6 cellular contexts compared by ENCODE assay signal in genomic region chr17:38855101-38855714, GRCh38. TPM values are rescaled to one million over a fixed set of nuclear protein-coding genes. Genes with fewer than 3 reads are reported as not detected.
A peak's percentile ranks its signal among the peaks of the same experiment; 100 is the strongest.
DNase-seq lines count a peak whose midpoint lies in the region; ATAC-seq, FAIRE-seq and TF ChIP-seq lines count a peak whose summit lies in the region.
"Not testable (repeated sequence)": the region's sequence is repeated elsewhere in the genome, so short reads cannot be mapped to it uniquely, and the experiment has no call there.

No MANE protein-coding gene starts in this region.

- not testable (repeated sequence) for H3K4me2 ChIP-seq in HepG2 (ENCODE audit: low read depth, low read length)

- in situ Hi-C loops in Caki2 (cut with HindIII; ENCODE audit: low pct_unique_long_range_greater_than_20kb, low sequenced_read_pairs); brain microvascular endothelial cell (cut with HindIII; ENCODE audit: low pct_ligation_motif_present, low sequenced_read_pairs); HepG2 (cut with HindIII; ENCODE audit: extremely low pct_ligation_motif_present, low pct_unique_long_range_greater_than_20kb): not testable (repeated sequence)

- ATAC-seq in activated CD8-positive, alpha-beta memory T cell treated with anti-CD3 and anti-CD28 coated beads, Interleukin-2, amount 10 ng/mL, durations not matched to agents 7 days and 5 days; HepG2; stimulated activated memory B cell treated with anti-CD40 and anti-IgM and Interleukin-4, amounts not matched to agents 10 μg/mL and 1 μg/mL and 100 μg/mL, for 72 hours: not testable (repeated sequence)

- not testable (repeated sequence) for FAIRE-seq in HepG2 (lab: Jason Lieb, UNC)

- POLR2A ChIA-PET in HepG2 (lab: Yijun Ruan, JAX), result interaction anchor here (1.3 to 4.6 kb wide), 7 partner anchors 11 to 241 kb away, joined by 4 to 175 read pairs (median 6); partner anchors contain the start of genes CWC25 and LASP1

- H3K9ac ChIP-seq in HepG2 (ENCODE audit: insufficient read depth, low read depth, low read length), result not testable (repeated sequence)

- not testable (repeated sequence) for TF ChIP-seq POLR2A in HepG2 (IDR thresholded peaks at IDR 0.05; ENCODE audit: insufficient read depth in 1 of 2, low read depth in 2 of 2, low read length in 2 of 2)

- intact Hi-C loops in HepG2 (cut with micrococcal nuclease; ENCODE audit: unreplicated experiment), result not testable (repeated sequence)

- not testable (repeated sequence) for H3K9me3 Mint-ChIP-seq in activated CD8-positive, alpha-beta memory T cell treated with anti-CD3 and anti-CD28 coated beads, Interleukin-2, amount 10 ng/mL, durations not matched to agents 7 days and 5 days (ENCODE audit: low read depth); stimulated activated memory B cell treated with anti-CD40 and anti-IgM and Interleukin-4, amounts not matched to agents 10 μg/mL and 1 μg/mL and 100 μg/mL, for 72 hours

- H3K4me1 ChIP-seq in HepG2 (ENCODE audit: insufficient read depth, low read length), result peaks cover 44% of the 10 kb centered on the region

- peaks cover 33% of the 10 kb centered on the region for H3K79me2 ChIP-seq in HepG2 (ENCODE audit: insufficient read depth, low read length)

- peak overlapping the region; percentile 20 for H3K27ac ChIP-seq in brain microvascular endothelial cell
- not testable (repeated sequence) for H3K27ac ChIP-seq in HepG2 (ENCODE audit: extremely low read length, insufficient read depth, low read length)

- H3K27ac Mint-ChIP-seq in activated CD8-positive, alpha-beta memory T cell treated with anti-CD3 and anti-CD28 coated beads, Interleukin-2, amount 10 ng/mL, durations not matched to agents 7 days and 5 days, result peak overlapping the region; percentile 56
- peak overlapping the region; percentile 100 for H3K27ac Mint-ChIP-seq in stimulated activated memory B cell treated with anti-CD40 and anti-IgM and Interleukin-4, amounts not matched to agents 10 μg/mL and 1 μg/mL and 100 μg/mL, for 72 hours

- H3K36me3 ChIP-seq in brain microvascular endothelial cell (replicated peaks) (peaks cover 26% of the 10 kb centered on the region), HepG2 (replicated peaks in 1 of 2; ENCODE audit: control insufficient read depth in 1 of 2, insufficient read depth in 2 of 2, low read length in 2 of 2) (peaks cover 9 to 26% of the 10 kb centered on the region in 2 experiments)

- 97% methylated on average over 28 of the region's 28 CpGs for WGBS in HepG2 (ENCODE audit: low lambda C conversion rate)

- not testable (repeated sequence) for BruUV-seq in HepG2 (replicated peaks; lab: Mats Ljungman, UMichigan)

- peaks cover 31% of the 10 kb centered on the region for H3K4me1 Mint-ChIP-seq in activated CD8-positive, alpha-beta memory T cell treated with anti-CD3 and anti-CD28 coated beads, Interleukin-2, amount 10 ng/mL, durations not matched to agents 7 days and 5 days
- H3K4me1 Mint-ChIP-seq in stimulated activated memory B cell treated with anti-CD40 and anti-IgM and Interleukin-4, amounts not matched to agents 10 μg/mL and 1 μg/mL and 100 μg/mL, for 72 hours, result peaks cover 46% of the 10 kb centered on the region

- H3K9me3 ChIP-seq in HepG2 (ENCODE audit: low read length), result not testable (repeated sequence)

- not testable (repeated sequence) for H3K4me3 ChIP-seq in brain microvascular endothelial cell (ENCODE audit: low read depth, low read length); HepG2 (replicated peaks in 1 of 3; ENCODE audit: insufficient read depth in 1 of 3, low read depth in 2 of 3, low read length in 3 of 3)

- TF ChIP-seq EP300 in HepG2 (IDR thresholded peaks at IDR 0.05; ENCODE audit: low read depth in 2 of 2, low read length in 2 of 2); HepG2 (CRISPR knock-in tag; IDR thresholded peaks at IDR 0.05; ENCODE audit: borderline replicate concordance): not testable (repeated sequence)

- DNase-seq in Caki2 (ENCODE audit: low read depth) (peak; percentile 86), NCI-H226 (peak; percentile 36), brain microvascular endothelial cell (peak; percentile 60)
- DNase-seq in activated CD8-positive, alpha-beta memory T cell treated with anti-CD3 and anti-CD28 coated beads, Interleukin-2, amount 10 ng/mL, durations not matched to agents 7 days and 5 days; HepG2 (ENCODE audit: low spot score): not testable (repeated sequence)

- H3K4me3 Mint-ChIP-seq in activated CD8-positive, alpha-beta memory T cell treated with anti-CD3 and anti-CD28 coated beads, Interleukin-2, amount 10 ng/mL, durations not matched to agents 7 days and 5 days, result peak overlapping the region; percentile 11
- H3K4me3 Mint-ChIP-seq in stimulated activated memory B cell treated with anti-CD40 and anti-IgM and Interleukin-4, amounts not matched to agents 10 μg/mL and 1 μg/mL and 100 μg/mL, for 72 hours, result not testable (repeated sequence)

- peaks cover 30% of the 10 kb centered on the region for H4K20me1 ChIP-seq in HepG2 (ENCODE audit: insufficient read depth, low read length)

- not testable (repeated sequence) for TF ChIP-seq RAD21 in HepG2 (CRISPR knock-in tag; IDR thresholded peaks at IDR 0.05)

- peaks cover 34% of the 10 kb centered on the region for H3K36me3 Mint-ChIP-seq in activated CD8-positive, alpha-beta memory T cell treated with anti-CD3 and anti-CD28 coated beads, Interleukin-2, amount 10 ng/mL, durations not matched to agents 7 days and 5 days
- H3K36me3 Mint-ChIP-seq in stimulated activated memory B cell treated with anti-CD40 and anti-IgM and Interleukin-4, amounts not matched to agents 10 μg/mL and 1 μg/mL and 100 μg/mL, for 72 hours, result peaks cover 34% of the 10 kb centered on the region

- H2AFZ ChIP-seq in HepG2 (ENCODE audit: low read length), result not testable (repeated sequence)

- CTCF ChIA-PET in activated CD8-positive, alpha-beta memory T cell treated with anti-CD3 and anti-CD28 coated beads, Interleukin-2, amount 10 ng/mL, durations not matched to agents 7 days and 5 days (lab: Charles Lee), result interaction anchor here (0.7 to 4.2 kb wide), 3 partner anchors 14 to 103 kb away, joined by 3 to 52 read pairs (median 3); partner anchors contain the start of genes CWC25, LASP1 and PSMB3
- CTCF ChIA-PET in HepG2 (lab: Yijun Ruan, JAX; ENCODE audit: low intra/inter-chr PET ratio, low total read pairs), result not testable (repeated sequence)

- TF ChIP-seq CTCF in brain microvascular endothelial cell (IDR thresholded peaks at IDR 0.05; ENCODE audit: low read depth, low read length, missing control alignments); HepG2 (CRISPR knock-in tag; IDR thresholded peaks at IDR 0.05): not testable (repeated sequence)

- not testable (repeated sequence) for H3K27me3 Mint-ChIP-seq in activated CD8-positive, alpha-beta memory T cell treated with anti-CD3 and anti-CD28 coated beads, Interleukin-2, amount 10 ng/mL, durations not matched to agents 7 days and 5 days; stimulated activated memory B cell treated with anti-CD40 and anti-IgM and Interleukin-4, amounts not matched to agents 10 μg/mL and 1 μg/mL and 100 μg/mL, for 72 hours

- H3K27me3 ChIP-seq in brain microvascular endothelial cell (replicated peaks); HepG2 (ENCODE audit: control insufficient read depth in 1 of 2, insufficient read depth in 2 of 2, low read length in 2 of 2): not testable (repeated sequence)

RNA-seq across cellular contexts. Expression of gene RPL23, which starts 1.7 kb away (rescaled TPM):
- 1,156 and 1,210 TPM in 2 replicates for total RNA-seq in Caki2 (2014; rRNA removed; shearing (Covaris generic); ENCODE audit: low replicate concordance)
- total RNA-seq in activated CD8-positive, alpha-beta memory T cell treated with anti-CD3 and anti-CD28 coated beads, Interleukin-2, amount 10 ng/mL, durations not matched to agents 7 days and 5 days, result 1,000 to 10,000 TPM in 1 of 2 experiments, 100 to 1,000 TPM in 1; 831 to 1,130 TPM
- total RNA-seq in HepG2 (2016; rRNA removed; fragmentation: Illumina TruSeq; extraction: Trizol), result 2,790 and 3,298 TPM in 2 replicates
- total RNA-seq in HepG2 (2016; cell fraction: cytosol; rRNA removed; fragmentation: Illumina TruSeq; extraction: Trizol; ENCODE audit: low read depth), result 4,051 and 4,588 TPM in 2 replicates
- total RNA-seq in HepG2 (2016; cell fraction: insoluble cytoplasmic fraction; rRNA removed; fragmentation: Illumina TruSeq; extraction: Trizol), result 2,655 and 3,446 TPM in 2 replicates
- 6,899 and 6,901 TPM in 2 replicates for total RNA-seq in HepG2 (2016; cell fraction: membrane; rRNA removed; fragmentation: Illumina TruSeq; extraction: Trizol)
- 995 and 1,125 TPM in 2 replicates for total RNA-seq in HepG2 (2016; cell fraction: nucleus; rRNA removed; fragmentation: Illumina TruSeq; extraction: Trizol)
- 4,288 and 4,860 TPM in 2 replicates for polyA plus RNA-seq in HepG2 (2011; rRNA removed)
- 4,164 and 5,084 TPM in 2 replicates for polyA plus RNA-seq in HepG2 (2011; cell fraction: cytosol; rRNA removed)
- polyA plus RNA-seq in HepG2 (2011; cell fraction: nucleus; rRNA removed), result 680 and 915 TPM in 2 replicates
- polyA plus RNA-seq in HepG2 (2012), result 4,457 and 5,527 TPM in 2 replicates
- 5,325 and 6,272 TPM in 2 replicates for polyA plus RNA-seq in HepG2 (2016; cell fraction: cytosol; fragmentation: Illumina TruSeq; extraction: Trizol; ENCODE audit: low read depth)
- polyA plus RNA-seq in HepG2 (2016; cell fraction: insoluble cytoplasmic fraction; fragmentation: Illumina TruSeq; extraction: Trizol; ENCODE audit: low read depth), result 3,877 and 3,973 TPM in 2 replicates
- polyA plus RNA-seq in HepG2 (2016; cell fraction: membrane; fragmentation: Illumina TruSeq; extraction: Trizol; ENCODE audit: low read depth), result 7,669 and 7,726 TPM in 2 replicates
- 2,046 and 2,062 TPM in 2 replicates for polyA plus RNA-seq in HepG2 (2016; cell fraction: nucleus; fragmentation: Illumina TruSeq; extraction: Trizol; ENCODE audit: insufficient read depth, low read depth)
- polyA minus RNA-seq in HepG2 (2011; rRNA and poly(A)+ RNA removed; ENCODE audit: low replicate concordance), result 223 and 322 TPM in 2 replicates
- 1,056 and 1,226 TPM in 2 replicates for polyA minus RNA-seq in HepG2 (2011; cell fraction: cytosol; rRNA and poly(A)+ RNA removed)
- 292 and 362 TPM in 2 replicates for polyA minus RNA-seq in HepG2 (2011; cell fraction: nucleus; rRNA and poly(A)+ RNA removed)

RNA-seq across cellular contexts. Expression of gene LASP1, which starts 14.7 kb away (rescaled TPM):
- total RNA-seq in Caki2 (2014; rRNA removed; shearing (Covaris generic); ENCODE audit: low replicate concordance), result 310 and 333 TPM in 2 replicates
- 100 to 1,000 TPM; 208 to 239 TPM for total RNA-seq in activated CD8-positive, alpha-beta memory T cell treated with anti-CD3 and anti-CD28 coated beads, Interleukin-2, amount 10 ng/mL, durations not matched to agents 7 days and 5 days
- total RNA-seq in HepG2 (2016; rRNA removed; fragmentation: Illumina TruSeq; extraction: Trizol), result 97.0 and 110 TPM in 2 replicates
- 9.8 and 10.1 TPM in 2 replicates for total RNA-seq in HepG2 (2016; cell fraction: cytosol; rRNA removed; fragmentation: Illumina TruSeq; extraction: Trizol; ENCODE audit: low read depth)
- 92.3 and 97.2 TPM in 2 replicates for total RNA-seq in HepG2 (2016; cell fraction: insoluble cytoplasmic fraction; rRNA removed; fragmentation: Illumina TruSeq; extraction: Trizol)
- total RNA-seq in HepG2 (2016; cell fraction: membrane; rRNA removed; fragmentation: Illumina TruSeq; extraction: Trizol), result 38.1 and 38.7 TPM in 2 replicates
- total RNA-seq in HepG2 (2016; cell fraction: nucleus; rRNA removed; fragmentation: Illumina TruSeq; extraction: Trizol), result 62.5 and 68.5 TPM in 2 replicates
- polyA plus RNA-seq in HepG2 (2011; rRNA removed), result 70.1 and 80.4 TPM in 2 replicates
- polyA plus RNA-seq in HepG2 (2011; cell fraction: cytosol; rRNA removed), result 81.9 and 127 TPM in 2 replicates
- 107 and 129 TPM in 2 replicates for polyA plus RNA-seq in HepG2 (2011; cell fraction: nucleus; rRNA removed)
- 82.2 and 85.9 TPM in 2 replicates for polyA plus RNA-seq in HepG2 (2012)
- 7.2 and 8.1 TPM in 2 replicates for polyA plus RNA-seq in HepG2 (2016; cell fraction: cytosol; fragmentation: Illumina TruSeq; extraction: Trizol; ENCODE audit: low read depth)
- polyA plus RNA-seq in HepG2 (2016; cell fraction: insoluble cytoplasmic fraction; fragmentation: Illumina TruSeq; extraction: Trizol; ENCODE audit: low read depth), result 138 and 161 TPM in 2 replicates
- 25.1 and 28.1 TPM in 2 replicates for polyA plus RNA-seq in HepG2 (2016; cell fraction: membrane; fragmentation: Illumina TruSeq; extraction: Trizol; ENCODE audit: low read depth)
- polyA plus RNA-seq in HepG2 (2016; cell fraction: nucleus; fragmentation: Illumina TruSeq; extraction: Trizol; ENCODE audit: insufficient read depth, low read depth), result 109 and 113 TPM in 2 replicates
- 136 and 189 TPM in 2 replicates for polyA minus RNA-seq in HepG2 (2011; rRNA and poly(A)+ RNA removed; ENCODE audit: low replicate concordance)
- 107 and 130 TPM in 2 replicates for polyA minus RNA-seq in HepG2 (2011; cell fraction: cytosol; rRNA and poly(A)+ RNA removed)
- 49.2 and 50.4 TPM in 2 replicates for polyA minus RNA-seq in HepG2 (2011; cell fraction: nucleus; rRNA and poly(A)+ RNA removed)

RNA-seq across cellular contexts. Expression of gene CWC25, which starts 30.1 kb away (rescaled TPM):
- 15.2 and 21.9 TPM in 2 replicates for total RNA-seq in Caki2 (2014; rRNA removed; shearing (Covaris generic); ENCODE audit: low replicate concordance)
- total RNA-seq in activated CD8-positive, alpha-beta memory T cell treated with anti-CD3 and anti-CD28 coated beads, Interleukin-2, amount 10 ng/mL, durations not matched to agents 7 days and 5 days, result 10 to 100 TPM; 28.7 to 33.0 TPM
- total RNA-seq in HepG2 (2016; rRNA removed; fragmentation: Illumina TruSeq; extraction: Trizol), result 12.7 and 15.6 TPM in 2 replicates
- total RNA-seq in HepG2 (2016; cell fraction: cytosol; rRNA removed; fragmentation: Illumina TruSeq; extraction: Trizol; ENCODE audit: low read depth), result 3.7 and 5.9 TPM in 2 replicates
- total RNA-seq in HepG2 (2016; cell fraction: insoluble cytoplasmic fraction; rRNA removed; fragmentation: Illumina TruSeq; extraction: Trizol), result 12.1 and 16.1 TPM in 2 replicates
- total RNA-seq in HepG2 (2016; cell fraction: membrane; rRNA removed; fragmentation: Illumina TruSeq; extraction: Trizol), result 4.9 and 5.9 TPM in 2 replicates
- total RNA-seq in HepG2 (2016; cell fraction: nucleus; rRNA removed; fragmentation: Illumina TruSeq; extraction: Trizol), result 16.2 and 16.8 TPM in 2 replicates
- 20.6 and 22.7 TPM in 2 replicates for polyA plus RNA-seq in HepG2 (2011; rRNA removed)
- polyA plus RNA-seq in HepG2 (2011; cell fraction: cytosol; rRNA removed), result 8.0 and 10.1 TPM in 2 replicates
- polyA plus RNA-seq in HepG2 (2011; cell fraction: nucleus; rRNA removed), result 75.8 and 78.0 TPM in 2 replicates
- 13.3 and 15.9 TPM in 2 replicates for polyA plus RNA-seq in HepG2 (2012)
- 1.3 and 1.4 TPM in 2 replicates for polyA plus RNA-seq in HepG2 (2016; cell fraction: cytosol; fragmentation: Illumina TruSeq; extraction: Trizol; ENCODE audit: low read depth)
- 13.2 and 13.4 TPM in 2 replicates for polyA plus RNA-seq in HepG2 (2016; cell fraction: insoluble cytoplasmic fraction; fragmentation: Illumina TruSeq; extraction: Trizol; ENCODE audit: low read depth)
- polyA plus RNA-seq in HepG2 (2016; cell fraction: membrane; fragmentation: Illumina TruSeq; extraction: Trizol; ENCODE audit: low read depth), result 2.8 and 3.3 TPM in 2 replicates
- polyA plus RNA-seq in HepG2 (2016; cell fraction: nucleus; fragmentation: Illumina TruSeq; extraction: Trizol; ENCODE audit: insufficient read depth, low read depth), result 51.8 and 58.8 TPM in 2 replicates
- 7.6 and 11.6 TPM in 2 replicates for polyA minus RNA-seq in HepG2 (2011; rRNA and poly(A)+ RNA removed; ENCODE audit: low replicate concordance)
- polyA minus RNA-seq in HepG2 (2011; cell fraction: cytosol; rRNA and poly(A)+ RNA removed), result 3.6 and 4.1 TPM in 2 replicates
- polyA minus RNA-seq in HepG2 (2011; cell fraction: nucleus; rRNA and poly(A)+ RNA removed), result 18.3 TPM in 2 replicates

RNA-seq across cellular contexts. Expression of gene PIP4K2B, which starts 55.9 kb away (rescaled TPM):
- 50.6 and 89.8 TPM in 2 replicates for total RNA-seq in Caki2 (2014; rRNA removed; shearing (Covaris generic); ENCODE audit: low replicate concordance)
- 10 to 100 TPM; 37.6 TPM for total RNA-seq in activated CD8-positive, alpha-beta memory T cell treated with anti-CD3 and anti-CD28 coated beads, Interleukin-2, amount 10 ng/mL, durations not matched to agents 7 days and 5 days
- total RNA-seq in HepG2 (2016; rRNA removed; fragmentation: Illumina TruSeq; extraction: Trizol), result 54.0 and 63.6 TPM in 2 replicates
- 24.2 and 25.6 TPM in 2 replicates for total RNA-seq in HepG2 (2016; cell fraction: cytosol; rRNA removed; fragmentation: Illumina TruSeq; extraction: Trizol; ENCODE audit: low read depth)
- total RNA-seq in HepG2 (2016; cell fraction: insoluble cytoplasmic fraction; rRNA removed; fragmentation: Illumina TruSeq; extraction: Trizol), result 50.9 and 54.9 TPM in 2 replicates
- 49.8 and 54.0 TPM in 2 replicates for total RNA-seq in HepG2 (2016; cell fraction: membrane; rRNA removed; fragmentation: Illumina TruSeq; extraction: Trizol)
- total RNA-seq in HepG2 (2016; cell fraction: nucleus; rRNA removed; fragmentation: Illumina TruSeq; extraction: Trizol), result 32.5 and 37.2 TPM in 2 replicates
- 20.4 and 24.5 TPM in 2 replicates for polyA plus RNA-seq in HepG2 (2011; rRNA removed)
- polyA plus RNA-seq in HepG2 (2011; cell fraction: cytosol; rRNA removed), result 18.5 and 20.4 TPM in 2 replicates
- 45.9 and 55.3 TPM in 2 replicates for polyA plus RNA-seq in HepG2 (2011; cell fraction: nucleus; rRNA removed)
- polyA plus RNA-seq in HepG2 (2012), result 22.2 and 27.9 TPM in 2 replicates
- 12.9 and 15.0 TPM in 2 replicates for polyA plus RNA-seq in HepG2 (2016; cell fraction: cytosol; fragmentation: Illumina TruSeq; extraction: Trizol; ENCODE audit: low read depth)
- polyA plus RNA-seq in HepG2 (2016; cell fraction: insoluble cytoplasmic fraction; fragmentation: Illumina TruSeq; extraction: Trizol; ENCODE audit: low read depth), result 41.7 and 46.6 TPM in 2 replicates
- 27.7 and 30.2 TPM in 2 replicates for polyA plus RNA-seq in HepG2 (2016; cell fraction: membrane; fragmentation: Illumina TruSeq; extraction: Trizol; ENCODE audit: low read depth)
- polyA plus RNA-seq in HepG2 (2016; cell fraction: nucleus; fragmentation: Illumina TruSeq; extraction: Trizol; ENCODE audit: insufficient read depth, low read depth), result 62.7 and 68.7 TPM in 2 replicates
- polyA minus RNA-seq in HepG2 (2011; rRNA and poly(A)+ RNA removed; ENCODE audit: low replicate concordance), result 76.9 and 79.2 TPM in 2 replicates
- 17.3 and 17.5 TPM in 2 replicates for polyA minus RNA-seq in HepG2 (2011; cell fraction: cytosol; rRNA and poly(A)+ RNA removed)
- 12.9 and 14.0 TPM in 2 replicates for polyA minus RNA-seq in HepG2 (2011; cell fraction: nucleus; rRNA and poly(A)+ RNA removed)
